In the genomic region with DNA sequence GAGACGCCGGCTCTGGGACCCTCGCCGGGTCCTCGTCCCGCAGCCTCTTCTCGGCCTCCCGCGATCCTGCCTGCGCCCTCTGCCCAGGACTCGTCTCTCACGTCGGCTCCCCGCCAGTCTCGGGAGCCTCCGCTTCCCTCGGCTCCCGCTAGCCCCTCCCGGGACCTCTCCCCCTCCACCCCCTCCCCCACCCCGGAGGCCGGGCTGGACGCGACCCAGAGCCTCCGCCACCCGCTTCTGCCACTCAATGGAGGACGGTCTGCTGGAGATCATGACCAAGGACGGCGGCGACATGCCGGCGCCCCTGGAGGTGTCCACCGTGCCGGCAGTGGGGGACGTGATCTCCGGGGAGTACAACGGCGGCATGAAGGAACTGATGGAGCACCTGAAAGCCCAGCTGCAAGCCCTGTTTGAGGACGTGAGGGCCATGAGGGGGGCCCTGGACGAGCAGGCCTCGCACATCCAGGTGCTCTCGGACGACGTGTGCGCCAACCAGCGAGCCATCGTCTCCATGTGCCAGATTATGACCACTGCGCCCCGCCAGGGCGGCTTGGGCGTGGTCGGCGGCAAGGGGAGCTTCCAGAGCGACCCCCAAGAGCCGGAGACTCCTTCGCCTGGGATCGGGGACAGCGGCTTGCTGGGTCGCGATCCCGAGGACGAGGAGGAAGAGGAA, we compare ENCODE assay signal across 9 cellular contexts. TPM values are rescaled to one million over a fixed set of nuclear protein-coding genes. Genes with fewer than 3 reads are reported as not detected.
DNase-seq lines count a peak whose midpoint lies in the region; ATAC-seq and TF ChIP-seq lines count a peak whose summit lies in the region.
"Had no signal": no experiment of that assay in that cellular context is flagged by ENCODE, and none has a peak within 500 bp of the region (broad histone marks: within the 10 kb centered on the region; RNA-seq: fewer than 3 reads in every experiment).

No MANE protein-coding gene starts in this region.

- ATAC-seq in HG03565 (IDR thresholded peaks at IDR 0.05; ENCODE audit: unreplicated experiment) (no peak), GM19035 (IDR thresholded peaks at IDR 0.05; ENCODE audit: unreplicated experiment) (no peak)

- no peaks in the 10 kb centered on the region for H3K36me3 ChIP-seq in H7 (replicated peaks; ENCODE audit: control insufficient read depth, insufficient read depth, low read length)
- H3K36me3 ChIP-seq in fibroblast of lung (ENCODE audit: control insufficient read depth, insufficient read depth, low read length), result no peaks in the 10 kb centered on the region
- H3K36me3 ChIP-seq in rectal smooth muscle tissue (ENCODE audit: control insufficient read depth, insufficient read depth, low read length), result no peaks in the 10 kb centered on the region

- H3K9me3 ChIP-seq in fibroblast of lung (ENCODE audit: control insufficient read depth, insufficient read depth, low read depth, low read length), result no peaks in the 10 kb centered on the region

- H3K4me3 ChIP-seq in H7 (ENCODE audit: insufficient read depth, low read depth, low read length) (peak overlapping the region; percentile 54), WI38 (ENCODE audit: low read depth, low read length) (peak overlapping the region; percentile 72), fibroblast of lung (replicated peaks in 1 of 4; ENCODE audit: control extremely low read depth in 1 of 4, insufficient read depth in 1 of 4, low read depth in 3 of 4, low read length in 4 of 4) (peak overlapping the region; percentile 63 to 82 (median 80)), rectal smooth muscle tissue (ENCODE audit: low read length) (peak overlapping the region; percentile 73)

- no peaks in the 10 kb centered on the region for H4K20me1 ChIP-seq in fibroblast of lung (ENCODE audit: control insufficient read depth, extremely low read depth, insufficient read depth, low read length)

- peak overlapping the region; percentile 95 for H2AFZ ChIP-seq in fibroblast of lung (ENCODE audit: low read length)

- H3K9ac ChIP-seq in fibroblast of lung (ENCODE audit: insufficient read depth, low read length) (peak overlapping the region; percentile 69), rectal smooth muscle tissue (ENCODE audit: low read length) (no peak overlapping the region)

- DNase-seq in H7, result peak; percentile 78
- DNase-seq in fibroblast of lung (ENCODE audit: low read depth in 2 of 2), result no peak
- no peak for DNase-seq in HK-2 (ENCODE audit: unreplicated experiment)
- no peak for DNase-seq in GF-D8 (lab: John Stamatoyannopoulos, UW)

- H3K4me1 ChIP-seq in fibroblast of lung (ENCODE audit: control insufficient read depth, extremely low read depth, insufficient read depth, low read length), result peaks cover 4% of the 10 kb centered on the region
- no peaks in the 10 kb centered on the region for H3K4me1 ChIP-seq in rectal smooth muscle tissue (ENCODE audit: control insufficient read depth, insufficient read depth, low read length)

- H3K79me2 ChIP-seq in fibroblast of lung (ENCODE audit: control insufficient read depth, insufficient read depth, low read length), result no peaks in the 10 kb centered on the region

- TF ChIP-seq CTCF in WI38 (IDR thresholded peaks at IDR 0.05; ENCODE audit: low read depth, low read length) (no peak), fibroblast of lung (conservative IDR thresholded peaks at IDR 0.05 in 1 of 2, IDR thresholded peaks at IDR 0.05 in 1 of 2; ENCODE audit: low read depth in 1 of 2, low read length in 2 of 2) (no peak)

- H3K27ac ChIP-seq in fibroblast of lung (ENCODE audit: insufficient read depth, low read length), result no peak overlapping the region
- no peak overlapping the region for H3K27ac ChIP-seq in rectal smooth muscle tissue (ENCODE audit: low read depth, low read length)

- H3K27me3 ChIP-seq in H7 (ENCODE audit: control insufficient read depth, insufficient read depth, low read length), result peaks cover 76% of the 10 kb centered on the region
- peaks cover 48% of the 10 kb centered on the region for H3K27me3 ChIP-seq in fibroblast of lung (ENCODE audit: control insufficient read depth, insufficient read depth, low read length)
- peaks cover 12% of the 10 kb centered on the region for H3K27me3 ChIP-seq in rectal smooth muscle tissue (ENCODE audit: control insufficient read depth, insufficient read depth, low read length)

- peak overlapping the region; percentile 65 for H3K4me2 ChIP-seq in fibroblast of lung (ENCODE audit: extremely low read depth, insufficient read depth, low read length)

RNA-seq across cellular contexts. Expression of a gene that starts 0.6 kb away (rescaled TPM):
- 0.07 and 0.17 TPM in 2 replicates for total RNA-seq in H7 (2014; rRNA removed; shearing (Covaris generic))
- total RNA-seq in fibroblast of lung, result under 0.01 and 0.17 TPM in 2 replicates
- polyA plus RNA-seq in fibroblast of lung, result 0.28 and 0.30 TPM in 2 replicates
- polyA plus RNA-seq in fibroblast of lung (2012), result 0.36 and 0.47 TPM in 2 replicates
- 0.78 TPM in 1 of 2 replicates, not detected in the other for polyA minus RNA-seq in fibroblast of lung (ENCODE audit: low replicate concordance)

RNA-seq across cellular contexts. Expression of a gene that starts 19.1 kb away (rescaled TPM):
- total RNA-seq in H7 (2014; rRNA removed; shearing (Covaris generic)), result not detected in 2 replicates
- not detected in 2 replicates for total RNA-seq in fibroblast of lung
- polyA plus RNA-seq in fibroblast of lung, result not detected in 2 replicates
- not detected in 2 replicates for polyA plus RNA-seq in fibroblast of lung (2012)
- not detected in 2 replicates for polyA minus RNA-seq in fibroblast of lung (ENCODE audit: low replicate concordance)
- total RNA-seq: T-helper 1 cell treated with Interleukin-12 subunit alpha and Interleukin-12 subunit beta and Interleukin-4 antibody, amounts not matched to agents 30 ng/mL and 1 ng/mL, for 36 hours had no signal

RNA-seq across cellular contexts. Expression of a gene that starts 26.7 kb away (rescaled TPM):
- total RNA-seq in H7 (2014; rRNA removed; shearing (Covaris generic)), result 7.5 and 8.5 TPM in 2 replicates
- 13.1 and 23.8 TPM in 2 replicates for total RNA-seq in fibroblast of lung
- polyA plus RNA-seq in fibroblast of lung, result 32.8 and 35.0 TPM in 2 replicates
- 28.4 and 38.2 TPM in 2 replicates for polyA plus RNA-seq in fibroblast of lung (2012)
- polyA minus RNA-seq in fibroblast of lung (ENCODE audit: low replicate concordance), result 25.0 and 25.3 TPM in 2 replicates
